2 cellular contexts compared by ENCODE assay signal in the genomic region with DNA sequence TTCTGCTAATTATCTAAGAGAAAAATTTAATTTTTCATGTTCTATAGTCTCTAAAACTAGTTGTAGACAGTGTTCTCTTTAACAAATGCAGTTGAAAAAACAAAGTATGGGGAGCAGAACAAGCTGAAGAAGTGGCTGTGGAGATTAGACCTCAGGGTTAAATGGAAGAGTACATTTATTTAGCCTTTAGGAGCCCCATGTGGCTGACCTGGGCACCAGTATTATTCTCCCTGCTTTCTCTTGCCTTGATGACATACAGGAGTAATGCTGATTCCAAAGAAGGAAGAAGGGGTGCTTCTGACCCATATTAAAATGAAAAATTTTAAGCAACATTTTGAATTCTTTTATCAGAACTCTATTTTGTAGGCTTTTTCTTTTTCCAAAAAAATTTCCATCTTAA.
TF ChIP-seq lines count a peak whose summit lies in the region.

No MANE protein-coding gene starts in this region.

TF ChIP-seq in GM23338, 12 proteins besides CTCF, POLR2A, EP300 and RAD21 (continues in another document):
- TF ChIP-seq, protein P1, sequence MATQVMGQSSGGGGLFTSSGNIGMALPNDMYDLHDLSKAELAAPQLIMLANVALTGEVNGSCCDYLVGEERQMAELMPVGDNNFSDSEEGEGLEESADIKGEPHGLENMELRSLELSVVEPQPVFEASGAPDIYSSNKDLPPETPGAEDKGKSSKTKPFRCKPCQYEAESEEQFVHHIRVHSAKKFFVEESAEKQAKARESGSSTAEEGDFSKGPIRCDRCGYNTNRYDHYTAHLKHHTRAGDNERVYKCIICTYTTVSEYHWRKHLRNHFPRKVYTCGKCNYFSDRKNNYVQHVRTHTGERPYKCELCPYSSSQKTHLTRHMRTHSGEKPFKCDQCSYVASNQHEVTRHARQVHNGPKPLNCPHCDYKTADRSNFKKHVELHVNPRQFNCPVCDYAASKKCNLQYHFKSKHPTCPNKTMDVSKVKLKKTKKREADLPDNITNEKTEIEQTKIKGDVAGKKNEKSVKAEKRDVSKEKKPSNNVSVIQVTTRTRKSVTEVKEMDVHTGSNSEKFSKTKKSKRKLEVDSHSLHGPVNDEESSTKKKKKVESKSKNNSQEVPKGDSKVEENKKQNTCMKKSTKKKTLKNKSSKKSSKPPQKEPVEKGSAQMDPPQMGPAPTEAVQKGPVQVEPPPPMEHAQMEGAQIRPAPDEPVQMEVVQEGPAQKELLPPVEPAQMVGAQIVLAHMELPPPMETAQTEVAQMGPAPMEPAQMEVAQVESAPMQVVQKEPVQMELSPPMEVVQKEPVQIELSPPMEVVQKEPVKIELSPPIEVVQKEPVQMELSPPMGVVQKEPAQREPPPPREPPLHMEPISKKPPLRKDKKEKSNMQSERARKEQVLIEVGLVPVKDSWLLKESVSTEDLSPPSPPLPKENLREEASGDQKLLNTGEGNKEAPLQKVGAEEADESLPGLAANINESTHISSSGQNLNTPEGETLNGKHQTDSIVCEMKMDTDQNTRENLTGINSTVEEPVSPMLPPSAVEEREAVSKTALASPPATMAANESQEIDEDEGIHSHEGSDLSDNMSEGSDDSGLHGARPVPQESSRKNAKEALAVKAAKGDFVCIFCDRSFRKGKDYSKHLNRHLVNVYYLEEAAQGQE (IDR thresholded peaks at IDR 0.05; ENCODE audit: unreplicated experiment), result no peak
- TF ChIP-seq ZNF114 (CRISPR knock-in tag; IDR thresholded peaks at IDR 0.05) (no peak), JUNB (IDR thresholded peaks at IDR 0.05; ENCODE audit: unreplicated experiment) (no peak), POLR2AphosphoS5 (IDR thresholded peaks at IDR 0.05; ENCODE audit: low read depth) (no peak), STAT1 (IDR thresholded peaks at IDR 0.05; ENCODE audit: unreplicated experiment) (no peak), EZH2phosphoT487 (IDR thresholded peaks at IDR 0.05; ENCODE audit: unreplicated experiment) (no peak), EZH2 (IDR thresholded peaks at IDR 0.05; ENCODE audit: low read depth, unreplicated experiment) (no peak), NANOG (IDR thresholded peaks at IDR 0.05; ENCODE audit: borderline replicate concordance) (no peak)
- TF ChIP-seq, protein P2, sequence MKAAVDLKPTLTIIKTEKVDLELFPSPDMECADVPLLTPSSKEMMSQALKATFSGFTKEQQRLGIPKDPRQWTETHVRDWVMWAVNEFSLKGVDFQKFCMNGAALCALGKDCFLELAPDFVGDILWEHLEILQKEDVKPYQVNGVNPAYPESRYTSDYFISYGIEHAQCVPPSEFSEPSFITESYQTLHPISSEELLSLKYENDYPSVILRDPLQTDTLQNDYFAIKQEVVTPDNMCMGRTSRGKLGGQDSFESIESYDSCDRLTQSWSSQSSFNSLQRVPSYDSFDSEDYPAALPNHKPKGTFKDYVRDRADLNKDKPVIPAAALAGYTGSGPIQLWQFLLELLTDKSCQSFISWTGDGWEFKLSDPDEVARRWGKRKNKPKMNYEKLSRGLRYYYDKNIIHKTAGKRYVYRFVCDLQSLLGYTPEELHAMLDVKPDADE (IDR thresholded peaks at IDR 0.05), result no peak
- TF ChIP-seq, protein P3, sequence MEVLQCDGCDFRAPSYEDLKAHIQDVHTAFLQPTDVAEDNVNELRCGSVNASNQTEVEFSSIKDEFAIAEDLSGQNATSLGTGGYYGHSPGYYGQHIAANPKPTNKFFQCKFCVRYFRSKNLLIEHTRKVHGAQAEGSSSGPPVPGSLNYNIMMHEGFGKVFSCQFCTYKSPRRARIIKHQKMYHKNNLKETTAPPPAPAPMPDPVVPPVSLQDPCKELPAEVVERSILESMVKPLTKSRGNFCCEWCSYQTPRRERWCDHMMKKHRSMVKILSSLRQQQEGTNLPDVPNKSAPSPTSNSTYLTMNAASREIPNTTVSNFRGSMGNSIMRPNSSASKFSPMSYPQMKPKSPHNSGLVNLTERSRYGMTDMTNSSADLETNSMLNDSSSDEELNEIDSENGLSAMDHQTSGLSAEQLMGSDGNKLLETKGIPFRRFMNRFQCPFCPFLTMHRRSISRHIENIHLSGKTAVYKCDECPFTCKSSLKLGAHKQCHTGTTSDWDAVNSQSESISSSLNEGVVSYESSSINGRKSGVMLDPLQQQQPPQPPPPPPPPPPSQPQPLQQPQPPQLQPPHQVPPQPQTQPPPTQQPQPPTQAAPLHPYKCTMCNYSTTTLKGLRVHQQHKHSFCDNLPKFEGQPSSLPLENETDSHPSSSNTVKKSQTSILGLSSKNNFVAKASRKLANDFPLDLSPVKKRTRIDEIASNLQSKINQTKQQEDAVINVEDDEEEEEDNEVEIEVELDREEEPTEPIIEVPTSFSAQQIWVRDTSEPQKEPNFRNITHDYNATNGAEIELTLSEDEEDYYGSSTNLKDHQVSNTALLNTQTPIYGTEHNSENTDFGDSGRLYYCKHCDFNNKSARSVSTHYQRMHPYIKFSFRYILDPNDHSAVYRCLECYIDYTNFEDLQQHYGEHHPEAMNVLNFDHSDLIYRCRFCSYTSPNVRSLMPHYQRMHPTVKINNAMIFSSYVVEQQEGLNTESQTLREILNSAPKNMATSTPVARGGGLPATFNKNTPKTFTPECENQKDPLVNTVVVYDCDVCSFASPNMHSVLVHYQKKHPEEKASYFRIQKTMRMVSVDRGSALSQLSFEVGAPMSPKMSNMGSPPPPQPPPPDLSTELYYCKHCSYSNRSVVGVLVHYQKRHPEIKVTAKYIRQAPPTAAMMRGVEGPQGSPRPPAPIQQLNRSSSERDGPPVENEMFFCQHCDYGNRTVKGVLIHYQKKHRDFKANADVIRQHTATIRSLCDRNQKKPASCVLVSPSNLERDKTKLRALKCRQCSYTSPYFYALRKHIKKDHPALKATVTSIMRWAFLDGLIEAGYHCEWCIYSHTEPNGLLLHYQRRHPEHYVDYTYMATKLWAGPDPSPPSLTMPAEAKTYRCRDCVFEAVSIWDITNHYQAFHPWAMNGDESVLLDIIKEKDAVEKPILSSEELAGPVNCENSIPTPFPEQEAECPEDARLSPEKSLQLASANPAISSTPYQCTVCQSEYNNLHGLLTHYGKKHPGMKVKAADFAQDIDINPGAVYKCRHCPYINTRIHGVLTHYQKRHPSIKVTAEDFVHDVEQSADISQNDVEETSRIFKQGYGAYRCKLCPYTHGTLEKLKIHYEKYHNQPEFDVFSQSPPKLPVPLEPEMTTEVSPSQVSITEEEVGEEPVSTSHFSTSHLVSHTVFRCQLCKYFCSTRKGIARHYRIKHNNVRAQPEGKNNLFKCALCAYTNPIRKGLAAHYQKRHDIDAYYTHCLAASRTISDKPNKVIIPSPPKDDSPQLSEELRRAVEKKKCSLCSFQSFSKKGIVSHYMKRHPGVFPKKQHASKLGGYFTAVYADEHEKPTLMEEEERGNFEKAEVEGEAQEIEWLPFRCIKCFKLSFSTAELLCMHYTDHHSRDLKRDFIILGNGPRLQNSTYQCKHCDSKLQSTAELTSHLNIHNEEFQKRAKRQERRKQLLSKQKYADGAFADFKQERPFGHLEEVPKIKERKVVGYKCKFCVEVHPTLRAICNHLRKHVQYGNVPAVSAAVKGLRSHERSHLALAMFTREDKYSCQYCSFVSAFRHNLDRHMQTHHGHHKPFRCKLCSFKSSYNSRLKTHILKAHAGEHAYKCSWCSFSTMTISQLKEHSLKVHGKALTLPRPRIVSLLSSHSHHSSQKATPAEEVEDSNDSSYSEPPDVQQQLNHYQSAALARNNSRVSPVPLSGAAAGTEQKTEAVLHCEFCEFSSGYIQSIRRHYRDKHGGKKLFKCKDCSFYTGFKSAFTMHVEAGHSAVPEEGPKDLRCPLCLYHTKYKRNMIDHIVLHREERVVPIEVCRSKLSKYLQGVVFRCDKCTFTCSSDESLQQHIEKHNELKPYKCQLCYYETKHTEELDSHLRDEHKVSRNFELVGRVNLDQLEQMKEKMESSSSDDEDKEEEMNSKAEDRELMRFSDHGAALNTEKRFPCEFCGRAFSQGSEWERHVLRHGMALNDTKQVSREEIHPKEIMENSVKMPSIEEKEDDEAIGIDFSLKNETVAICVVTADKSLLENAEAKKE (CRISPR knock-in tag; IDR thresholded peaks at IDR 0.05), result no peak

TF ChIP-seq in GM12878, 131 proteins besides CTCF, POLR2A, EP300 and RAD21 (continued from another document):
- TF ChIP-seq MEF2B (IDR thresholded peaks at IDR 0.05; ENCODE audit: partially characterized antibody, poor library complexity, severe bottlenecking) (no peak), SUPT20H (IDR thresholded peaks at IDR 0.05; ENCODE audit: borderline replicate concordance, control insufficient read depth, low read depth, low read length) (no peak), MXI1 (IDR thresholded peaks at IDR 0.05; ENCODE audit: low read depth, low read length) (no peak), FOS (IDR thresholded peaks at IDR 0.05; ENCODE audit: borderline replicate concordance, extremely low read depth, insufficient read length) (no peak), ATF7 (IDR thresholded peaks at IDR 0.05; ENCODE audit: low read depth) (no peak), SUZ12 (IDR thresholded peaks at IDR 0.05; ENCODE audit: unreplicated experiment) (no peak), SP1 (IDR thresholded peaks at IDR 0.05; ENCODE audit: low read depth, low read length) (no peak)
- TF ChIP-seq, protein P4, sequence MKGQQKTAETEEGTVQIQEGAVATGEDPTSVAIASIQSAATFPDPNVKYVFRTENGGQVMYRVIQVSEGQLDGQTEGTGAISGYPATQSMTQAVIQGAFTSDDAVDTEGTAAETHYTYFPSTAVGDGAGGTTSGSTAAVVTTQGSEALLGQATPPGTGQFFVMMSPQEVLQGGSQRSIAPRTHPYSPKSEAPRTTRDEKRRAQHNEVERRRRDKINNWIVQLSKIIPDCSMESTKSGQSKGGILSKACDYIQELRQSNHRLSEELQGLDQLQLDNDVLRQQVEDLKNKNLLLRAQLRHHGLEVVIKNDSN (IDR thresholded peaks at IDR 0.05; ENCODE audit: borderline replicate concordance, extremely low read length, insufficient read depth, low read depth, low read length), result no peak
- TF ChIP-seq, protein P5, sequence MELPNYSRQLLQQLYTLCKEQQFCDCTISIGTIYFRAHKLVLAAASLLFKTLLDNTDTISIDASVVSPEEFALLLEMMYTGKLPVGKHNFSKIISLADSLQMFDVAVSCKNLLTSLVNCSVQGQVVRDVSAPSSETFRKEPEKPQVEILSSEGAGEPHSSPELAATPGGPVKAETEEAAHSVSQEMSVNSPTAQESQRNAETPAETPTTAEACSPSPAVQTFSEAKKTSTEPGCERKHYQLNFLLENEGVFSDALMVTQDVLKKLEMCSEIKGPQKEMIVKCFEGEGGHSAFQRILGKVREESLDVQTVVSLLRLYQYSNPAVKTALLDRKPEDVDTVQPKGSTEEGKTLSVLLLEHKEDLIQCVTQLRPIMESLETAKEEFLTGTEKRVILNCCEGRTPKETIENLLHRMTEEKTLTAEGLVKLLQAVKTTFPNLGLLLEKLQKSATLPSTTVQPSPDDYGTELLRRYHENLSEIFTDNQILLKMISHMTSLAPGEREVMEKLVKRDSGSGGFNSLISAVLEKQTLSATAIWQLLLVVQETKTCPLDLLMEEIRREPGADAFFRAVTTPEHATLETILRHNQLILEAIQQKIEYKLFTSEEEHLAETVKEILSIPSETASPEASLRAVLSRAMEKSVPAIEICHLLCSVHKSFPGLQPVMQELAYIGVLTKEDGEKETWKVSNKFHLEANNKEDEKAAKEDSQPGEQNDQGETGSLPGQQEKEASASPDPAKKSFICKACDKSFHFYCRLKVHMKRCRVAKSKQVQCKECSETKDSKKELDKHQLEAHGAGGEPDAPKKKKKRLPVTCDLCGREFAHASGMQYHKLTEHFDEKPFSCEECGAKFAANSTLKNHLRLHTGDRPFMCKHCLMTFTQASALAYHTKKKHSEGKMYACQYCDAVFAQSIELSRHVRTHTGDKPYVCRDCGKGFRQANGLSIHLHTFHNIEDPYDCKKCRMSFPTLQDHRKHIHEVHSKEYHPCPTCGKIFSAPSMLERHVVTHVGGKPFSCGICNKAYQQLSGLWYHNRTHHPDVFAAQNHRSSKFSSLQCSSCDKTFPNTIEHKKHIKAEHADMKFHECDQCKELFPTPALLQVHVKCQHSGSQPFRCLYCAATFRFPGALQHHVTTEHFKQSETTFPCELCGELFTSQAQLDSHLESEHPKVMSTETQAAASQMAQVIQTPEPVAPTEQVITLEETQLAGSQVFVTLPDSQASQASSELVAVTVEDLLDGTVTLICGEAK (IDR thresholded peaks at IDR 0.05; ENCODE audit: borderline replicate concordance), result no peak
- TF ChIP-seq, protein P1 (IDR thresholded peaks at IDR 0.05; ENCODE audit: low read depth, low read length), result no peak
